ENCODE assay signal across 22 cellular contexts in genomic region chr11:86153439-86153838, GRCh38.
"Had no signal": no experiment of that assay in that cellular context is flagged by ENCODE, and none has a peak within 500 bp of the region (broad histone marks: within the 10 kb centered on the region; RNA-seq: fewer than 3 reads in every experiment).

No MANE protein-coding gene starts in this region.

- ATAC-seq: activated CD4-positive, CD25-positive, alpha-beta regulatory T cell treated with anti-CD3 and anti-CD28 coated beads, Interleukin-2, amount 50 U/mL, for 24 hours; activated CD8-positive, alpha-beta T cell treated with anti-CD3 and anti-CD28 coated beads, Interleukin-2, amount 10 ng/mL, durations not matched to agents 7 days and 5 days; activated naive CD8-positive, alpha-beta T cell treated with anti-CD3 and anti-CD28 coated beads, Interleukin-2, amount 50 U/mL, for 24 hours; esophagus mucosa; left cardiac atrium; stimulated activated naive B cell treated with anti-CD40 and anti-IgM and Interleukin-4, amounts not matched to agents 10 μg/mL and 1 μg/mL and 100 μg/mL, for 72 hours had no signal

- H3K27ac ChIP-seq: neural progenitor cell, uterus had no signal

- H3K27ac Mint-ChIP-seq: activated CD4-positive, alpha-beta T cell treated with anti-CD3 and anti-CD28 coated beads, Interleukin-2, amount 10 ng/mL, durations not matched to agents 7 days and 5 days; activated CD8-positive, alpha-beta T cell treated with anti-CD3 and anti-CD28 coated beads, Interleukin-2, amount 10 ng/mL, durations not matched to agents 7 days and 5 days; activated naive CD4-positive, alpha-beta T cell treated with anti-CD3 and anti-CD28 coated beads, Interleukin-2, amount 10 ng/mL, durations not matched to agents 7 days and 5 days; activated naive CD8-positive, alpha-beta T cell treated with anti-CD3 and anti-CD28 coated beads, Interleukin-2, amount 50 U/mL, for 24 hours; activated T-cell treated with anti-CD3 and anti-CD28 coated beads, Interleukin-2, amount 50 U/mL, for 24 hours; activated T-helper 2 cell treated with anti-CD3 and anti-CD28 coated beads, Interferon-gamma antibody, Interleukin-2, Interleukin-4, amounts not matched to agents 10 μg/mL and 5 μg/mL and 100 μg/mL, durations not matched to agents 14 hours and 24 hours and 36 hours; neural progenitor cell; stimulated activated naive B cell treated with anti-CD40 and anti-IgM and Interleukin-4, amounts not matched to agents 10 μg/mL and 1 μg/mL and 100 μg/mL, for 72 hours had no signal

- H3K27me3 Mint-ChIP-seq: activated CD4-positive, alpha-beta T cell treated with anti-CD3 and anti-CD28 coated beads, Interleukin-2, amount 10 ng/mL, durations not matched to agents 7 days and 5 days; activated naive CD8-positive, alpha-beta T cell treated with anti-CD3 and anti-CD28 coated beads, Interleukin-2, amount 50 U/mL, for 24 hours; activated T-cell treated with anti-CD3 and anti-CD28 coated beads, Interleukin-2, amount 50 U/mL, for 24 hours; central memory CD8-positive, alpha-beta T cell; stimulated activated naive B cell treated with anti-CD40 and anti-IgM and Interleukin-4, amounts not matched to agents 10 μg/mL and 1 μg/mL and 100 μg/mL, for 72 hours had no signal

- H3K9me3 ChIP-seq: sigmoid colon, spleen, tibial nerve, uterus had no signal

- H3K9me3 Mint-ChIP-seq: activated CD4-positive, alpha-beta T cell treated with anti-CD3 and anti-CD28 coated beads, Interleukin-2, amount 10 ng/mL, durations not matched to agents 7 days and 5 days; activated naive CD4-positive, alpha-beta T cell treated with anti-CD3 and anti-CD28 coated beads, Interleukin-2, amount 10 ng/mL, durations not matched to agents 7 days and 5 days; activated naive CD8-positive, alpha-beta T cell treated with anti-CD3 and anti-CD28 coated beads, Interleukin-2, amount 50 U/mL, for 24 hours; activated T-cell treated with anti-CD3 and anti-CD28 coated beads, Interleukin-2, amount 50 U/mL, for 24 hours; activated T-helper 2 cell treated with anti-CD3 and anti-CD28 coated beads, Interferon-gamma antibody, Interleukin-2, Interleukin-4, amounts not matched to agents 10 μg/mL and 5 μg/mL and 100 μg/mL, durations not matched to agents 14 hours and 24 hours and 36 hours; central memory CD8-positive, alpha-beta T cell; neural progenitor cell; stimulated activated naive B cell treated with anti-CD40 and anti-IgM and Interleukin-4, amounts not matched to agents 10 μg/mL and 1 μg/mL and 100 μg/mL, for 72 hours had no signal

- H3K4me2 ChIP-seq: neural progenitor cell had no signal

- H3K27me3 ChIP-seq: neural progenitor cell, sigmoid colon, spleen, tibial nerve, uterus had no signal

- H3K4me3 Mint-ChIP-seq: activated CD4-positive, alpha-beta T cell treated with anti-CD3 and anti-CD28 coated beads, Interleukin-2, amount 10 ng/mL, durations not matched to agents 7 days and 5 days; activated CD8-positive, alpha-beta T cell treated with anti-CD3 and anti-CD28 coated beads, Interleukin-2, amount 10 ng/mL, durations not matched to agents 7 days and 5 days; activated naive CD4-positive, alpha-beta T cell treated with anti-CD3 and anti-CD28 coated beads, Interleukin-2, amount 10 ng/mL, durations not matched to agents 7 days and 5 days; activated naive CD8-positive, alpha-beta T cell treated with anti-CD3 and anti-CD28 coated beads, Interleukin-2, amount 50 U/mL, for 24 hours; activated T-cell treated with anti-CD3 and anti-CD28 coated beads, Interleukin-2, amount 50 U/mL, for 24 hours; central memory CD8-positive, alpha-beta T cell; neural progenitor cell; stimulated activated naive B cell treated with anti-CD40 and anti-IgM and Interleukin-4, amounts not matched to agents 10 μg/mL and 1 μg/mL and 100 μg/mL, for 72 hours had no signal

- H3K4me3 ChIP-seq: lung, neural progenitor cell, sigmoid colon, spleen, tibial nerve, uterus had no signal

- H3K36me3 Mint-ChIP-seq: activated naive CD4-positive, alpha-beta T cell treated with anti-CD3 and anti-CD28 coated beads, Interleukin-2, amount 10 ng/mL, durations not matched to agents 7 days and 5 days; neural progenitor cell; stimulated activated naive B cell treated with anti-CD40 and anti-IgM and Interleukin-4, amounts not matched to agents 10 μg/mL and 1 μg/mL and 100 μg/mL, for 72 hours had no signal

- H3K36me3 ChIP-seq: neural progenitor cell, sigmoid colon, spleen, tibial nerve, uterus had no signal

- DNase-seq: activated CD4-positive, alpha-beta T cell treated with anti-CD3 and anti-CD28 coated beads, Interleukin-2, amount 10 ng/mL, durations not matched to agents 7 days and 5 days; activated CD8-positive, alpha-beta T cell treated with anti-CD3 and anti-CD28 coated beads, Interleukin-2, amount 10 ng/mL, durations not matched to agents 7 days and 5 days; activated naive CD4-positive, alpha-beta T cell treated with anti-CD3 and anti-CD28 coated beads, Interleukin-2, amount 10 ng/mL, durations not matched to agents 7 days and 5 days; activated naive CD8-positive, alpha-beta T cell treated with anti-CD3 and anti-CD28 coated beads, Interleukin-2, amount 50 U/mL, for 24 hours; activated T-cell treated with anti-CD3 and anti-CD28 coated beads, Interleukin-2, amount 50 U/mL, for 24 hours; anterior cingulate cortex; cortex of kidney; effector CD4-positive, alpha-beta T cell; left cardiac atrium; midbrain; sigmoid colon; spleen; stimulated activated naive B cell treated with anti-CD40 and anti-IgM and Interleukin-4, amounts not matched to agents 10 μg/mL and 1 μg/mL and 100 μg/mL, for 72 hours; T-helper 1 cell; uterus had no signal

- H3K9ac ChIP-seq: neural progenitor cell had no signal

- H2AFZ ChIP-seq: neural progenitor cell had no signal
